ENCODE assay signal across 18 cellular contexts in the genomic region with DNA sequence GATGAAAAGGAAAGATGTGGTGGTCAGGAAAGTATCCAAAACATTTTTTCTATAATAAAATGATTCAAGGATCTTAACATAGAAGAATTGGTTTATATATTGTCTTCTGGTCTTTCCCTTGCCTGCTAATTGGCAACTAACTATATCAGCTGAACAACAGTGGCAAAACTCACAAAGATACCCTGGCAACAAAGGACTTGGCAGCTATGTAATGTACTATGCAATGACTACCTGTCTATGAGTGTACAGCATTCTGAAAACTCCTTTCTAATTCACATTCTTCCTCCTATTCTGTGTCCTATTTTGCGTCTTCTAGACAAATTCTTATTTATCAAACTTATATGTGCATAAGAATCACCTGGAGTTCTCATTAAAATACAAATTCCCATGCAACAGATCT. TPM values are rescaled to one million over a fixed set of nuclear protein-coding genes. Genes with fewer than 3 reads are reported as not detected.
DNase-seq lines count a peak whose midpoint lies in the region; ATAC-seq and TF ChIP-seq lines count a peak whose summit lies in the region.
"Had no signal": no experiment of that assay in that cellular context is flagged by ENCODE, and none has a peak within 500 bp of the region (broad histone marks: within the 10 kb centered on the region; RNA-seq: fewer than 3 reads in every experiment).

No MANE protein-coding gene starts in this region.

- H3K27ac ChIP-seq in foreskin keratinocyte: no peak overlapping the region

- no peak for TF ChIP-seq CTCF in astrocyte of the cerebellum (IDR thresholded peaks at IDR 0.05; ENCODE audit: low read depth, low read length, missing control alignments)
- no peak for TF ChIP-seq CTCF in foreskin keratinocyte (conservative IDR thresholded peaks at IDR 0.05)

- ATAC-seq in foreskin keratinocyte: peak; percentile 16

- DNase-seq in NCI-H1105 (lab: John Stamatoyannopoulos, UW) (peak; percentile 28), astrocyte of the cerebellum (ENCODE audit: low read depth) (peak; percentile 6), foreskin keratinocyte (no peak), T-helper 2 cell (no peak), NCI-H510A (lab: John Stamatoyannopoulos, UW) (no peak), NCI-H69 (lab: John Stamatoyannopoulos, UW) (no peak)
- DNase-seq: C1 segment of cervical spinal cord; Calu3; CD4-positive, alpha-beta memory T cell; COR-L47; DMS53; DMS79 treated with DMSO at 0.1 percent for 48 hours; GOT3; HFFc6 had no signal

- no peak overlapping the region for H3K4me3 ChIP-seq in astrocyte of the cerebellum (ENCODE audit: low read depth, low read length)
- H3K4me3 ChIP-seq: HAP-1 had no signal

- H3K27me3 ChIP-seq in foreskin keratinocyte: peaks cover 7% of the 10 kb centered on the region

- in situ Hi-C loops in astrocyte of the cerebellum (cut with HindIII; ENCODE audit: low sequenced_read_pairs): no loop called here

- H3K4me1 ChIP-seq in foreskin keratinocyte: no peaks in the 10 kb centered on the region
- H3K4me1 ChIP-seq: HAP-1 had no signal

RNA-seq across cellular contexts. Expression of a gene that starts 15.7 kb away (rescaled TPM):
- not detected in 2 replicates for total RNA-seq in foreskin keratinocyte
- not detected in 2 replicates for polyA plus RNA-seq in foreskin keratinocyte
- total RNA-seq: A172; A673; Calu3; CD4-positive, alpha-beta memory T cell; HFFc6 had no signal
- polyA plus RNA-seq: BJ; CD4-positive, alpha-beta memory T cell had no signal

Comparison
In these comparisons a context has a peak if more than half of its experiments do, and no peak if none do; other contexts are left out.
1. DNase-seq: peak in NCI-H1105 (single experiment) and astrocyte of the cerebellum (single experiment); none in foreskin keratinocyte (0 of 2), T-helper 2 cell (0 of 5), NCI-H510A (single experiment) and NCI-H69 (single experiment).